ENCODE assay signal across 1 cellular context in genomic region chr2:152555048-152555447, GRCh38.
TF ChIP-seq lines count a peak whose summit lies in the region.

No MANE protein-coding gene starts in this region.

TF ChIP-seq in WTC11, 78 proteins besides CTCF, POLR2A, EP300 and RAD21 (continued from another document):
- TF ChIP-seq ATF2 (CRISPR knock-in tag; IDR thresholded peaks at IDR 0.05; ENCODE audit: borderline replicate concordance, low read depth): no peak
- no peak for TF ChIP-seq ESRRA (CRISPR knock-in tag; IDR thresholded peaks at IDR 0.05; ENCODE audit: borderline replicate concordance)
- no peak for TF ChIP-seq AR (CRISPR knock-in tag; IDR thresholded peaks at IDR 0.05)
- no peak for TF ChIP-seq E2F1 (CRISPR knock-in tag; IDR thresholded peaks at IDR 0.05)
- no peak for TF ChIP-seq ZNF232 (CRISPR knock-in tag; IDR thresholded peaks at IDR 0.05)
- no peak for TF ChIP-seq RELA (CRISPR knock-in tag; IDR thresholded peaks at IDR 0.05; ENCODE audit: borderline replicate concordance)
- no peak for TF ChIP-seq FOXP4 (CRISPR knock-in tag; IDR thresholded peaks at IDR 0.05)
- no peak for TF ChIP-seq ZNF121 (CRISPR knock-in tag; IDR thresholded peaks at IDR 0.05)
- TF ChIP-seq KAT7 (CRISPR knock-in tag; IDR thresholded peaks at IDR 0.05; ENCODE audit: borderline replicate concordance): no peak
- TF ChIP-seq SMAD4 (CRISPR knock-in tag; IDR thresholded peaks at IDR 0.05): no peak
- no peak for TF ChIP-seq ZNF263 (CRISPR knock-in tag; IDR thresholded peaks at IDR 0.05; ENCODE audit: low read depth)
- TF ChIP-seq ZBTB43 (CRISPR knock-in tag; IDR thresholded peaks at IDR 0.05): no peak
